30 cellular contexts compared by ENCODE assay signal in the genomic region with DNA sequence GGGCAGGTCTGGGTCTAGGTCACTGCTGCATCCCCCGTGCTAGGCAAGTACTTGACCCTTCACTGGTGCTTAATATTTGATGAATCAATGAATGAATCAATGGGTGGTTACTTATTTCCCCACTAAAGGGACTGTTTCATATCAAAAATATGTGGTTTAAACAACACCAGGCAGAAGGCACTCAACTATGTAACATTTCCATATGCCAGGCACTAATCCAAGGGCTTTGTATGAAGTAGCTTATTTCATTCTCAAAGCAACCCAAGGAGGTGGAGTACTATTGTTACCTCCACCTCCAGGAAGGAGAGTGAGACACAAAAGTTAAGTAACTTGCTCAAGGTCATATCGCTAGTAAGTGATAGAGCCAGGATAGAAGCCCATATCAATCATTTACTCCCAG.
DNase-seq lines count a peak whose midpoint lies in the region; ATAC-seq and TF ChIP-seq lines count a peak whose summit lies in the region.
"Had no signal": no experiment of that assay in that cellular context is flagged by ENCODE, and none has a peak within 500 bp of the region (broad histone marks: within the 10 kb centered on the region; RNA-seq: fewer than 3 reads in every experiment).

No MANE protein-coding gene starts in this region.

- TF ChIP-seq POLR2A in body of pancreas (IDR thresholded peaks at IDR 0.05): no peak

- WGBS in body of pancreas, 2 donors: 13 to 16% methylated on average over 2 of the region's 2 CpGs
- WGBS in hepatocyte (ENCODE audit: low lambda C conversion rate, missing lambda C conversion rate): 61% methylated on average over 2 of the region's 2 CpGs

- ATAC-seq in body of pancreas (peak; percentile 40), HG03175 (IDR thresholded peaks at IDR 0.05; ENCODE audit: unreplicated experiment) (no peak)
- no peak for ATAC-seq in stimulated activated memory B cell treated with anti-CD40 and anti-IgM and Interleukin-4, amounts not matched to agents 10 μg/mL and 1 μg/mL and 100 μg/mL, for 72 hours
- ATAC-seq: activated T-cell treated with anti-CD3 and anti-CD28 coated beads, Interleukin-2, amount 50 U/mL, for 72 hours; gastroesophageal sphincter; HCT116; natural killer cell treated with Interleukin-12 subunit alpha and Interleukin-12 subunit beta and Interleukin-15 and Interleukin-18, amount 100 ng/mL, for 72 hours had no signal

- no peaks in the 10 kb centered on the region for H4K20me1 ChIP-seq in hepatocyte (ENCODE audit: insufficient read depth, poor library complexity, severe bottlenecking)

- no peak overlapping the region for H3K4me3 Mint-ChIP-seq in stimulated activated memory B cell treated with anti-CD40 and anti-IgM and Interleukin-4, amounts not matched to agents 10 μg/mL and 1 μg/mL and 100 μg/mL, for 72 hours
- H3K4me3 Mint-ChIP-seq: activated B cell treated with CpG ODN at 0.5 μM for 24 hours; activated T-cell treated with anti-CD3 and anti-CD28 coated beads, Interleukin-2, amount 50 U/mL, for 72 hours; CD4-positive, CD25-positive, alpha-beta regulatory T cell; natural killer cell treated with Interleukin-12 subunit alpha and Interleukin-12 subunit beta and Interleukin-15 and Interleukin-18, amount 100 ng/mL, for 72 hours; type B pancreatic cell had no signal

- DNase-seq in GM03348 (ENCODE audit: low spot score): peak; percentile 54
- no peak for DNase-seq in body of pancreas
- no peak for DNase-seq in hepatocyte (ENCODE audit: low spot score)
- DNase-seq in stromal cell of bone marrow (ENCODE audit: low read depth): peak; percentile 16
- DNase-seq in NOMO-1 treated with dmso at 0.1 percent for 144 hours (lab: John Stamatoyannopoulos, UW; ENCODE audit: unreplicated experiment): no peak
- DNase-seq: activated B cell treated with CpG ODN at 0.5 μM for 24 hours; activated CD4-positive, alpha-beta T cell treated with anti-CD3 and anti-CD28 coated beads, Interleukin-2, amount 50 U/mL, for 4 hours; activated naive CD4-positive, alpha-beta T cell treated with Interleukin-2 at 50 U/mL for 16 hours; activated T-cell treated with anti-CD3 and anti-CD28 coated beads, Interleukin-2, amount 50 U/mL, for 72 hours; adrenal gland; brain microvascular endothelial cell; CD4-positive, CD25-positive, alpha-beta regulatory T cell; effector CD8-positive, alpha-beta T cell; erythroblast; KG1; left ventricle myocardium superior; MM.1S; NCI-H2029 treated with DMSO at 0.1 percent for 48 hours; NCI-H2227 treated with DMSO at 0.1 percent for 48 hours; retina; stimulated activated CD4-positive, alpha-beta T cell treated with anti-CD3 and anti-CD28 coated beads, Interleukin-1b, Interleukin-23, amount 100 ng/mL, for 48 hours; stimulated activated CD8-positive, alpha-beta memory T cell treated with anti-CD3 and anti-CD28 coated beads, Interleukin-4, amount 100 ng/mL, for 48 hours; T-helper 1 cell had no signal

- no peaks in the 10 kb centered on the region for H3K4me1 Mint-ChIP-seq in stimulated activated memory B cell treated with anti-CD40 and anti-IgM and Interleukin-4, amounts not matched to agents 10 μg/mL and 1 μg/mL and 100 μg/mL, for 72 hours
- H3K4me1 Mint-ChIP-seq: activated B cell treated with CpG ODN at 0.5 μM for 24 hours; CD4-positive, CD25-positive, alpha-beta regulatory T cell had no signal

- H3K36me3 ChIP-seq in body of pancreas (replicated peaks in 1 of 2; ENCODE audit: insufficient read depth in 1 of 2, low read depth in 2 of 2) (no peaks in the 10 kb centered on the region), hepatocyte (replicated peaks; ENCODE audit: insufficient read depth, low read depth) (no peaks in the 10 kb centered on the region)
- H3K36me3 ChIP-seq: adrenal gland, brain microvascular endothelial cell, gastroesophageal sphincter had no signal

- H3K9me3 ChIP-seq in body of pancreas (no peaks in the 10 kb centered on the region), hepatocyte (ENCODE audit: low read depth) (no peaks in the 10 kb centered on the region)
- H3K9me3 ChIP-seq: adrenal gland, gastroesophageal sphincter had no signal

- intact Hi-C loops in body of pancreas (cut with DNase I): no loop called here

- peaks cover 22% of the 10 kb centered on the region for H3K27me3 Mint-ChIP-seq in stimulated activated memory B cell treated with anti-CD40 and anti-IgM and Interleukin-4, amounts not matched to agents 10 μg/mL and 1 μg/mL and 100 μg/mL, for 72 hours
- H3K27me3 Mint-ChIP-seq: activated B cell treated with CpG ODN at 0.5 μM for 24 hours; CD4-positive, CD25-positive, alpha-beta regulatory T cell had no signal

- H3K27ac ChIP-seq in body of pancreas: peak overlapping the region in 1 of 4 donors; percentile 4
- H3K27ac ChIP-seq in hepatocyte: peak overlapping the region; percentile 90
- H3K27ac ChIP-seq: adrenal gland, brain microvascular endothelial cell, gastroesophageal sphincter had no signal

- TF ChIP-seq CTCF in body of pancreas (IDR thresholded peaks at IDR 0.05) (no peak), hepatocyte (IDR thresholded peaks at IDR 0.05; ENCODE audit: poor library complexity) (no peak)

- H3K9me3 Mint-ChIP-seq in stimulated activated memory B cell treated with anti-CD40 and anti-IgM and Interleukin-4, amounts not matched to agents 10 μg/mL and 1 μg/mL and 100 μg/mL, for 72 hours: peaks cover 5% of the 10 kb centered on the region

- H3K4me3 ChIP-seq in body of pancreas: no peak overlapping the region
- H3K4me3 ChIP-seq in hepatocyte: no peak overlapping the region
- H3K4me3 ChIP-seq: adrenal gland, gastroesophageal sphincter, smooth muscle cell had no signal

- H3K9me2 ChIP-seq in hepatocyte (replicated peaks; ENCODE audit: insufficient read depth): no peaks in the 10 kb centered on the region

- H3K27me3 ChIP-seq in body of pancreas (no peaks in the 10 kb centered on the region), hepatocyte (no peaks in the 10 kb centered on the region)
- H3K27me3 ChIP-seq: adrenal gland, brain microvascular endothelial cell, gastroesophageal sphincter had no signal

- H3K4me1 ChIP-seq in body of pancreas (peaks cover 8% of the 10 kb centered on the region), hepatocyte (ENCODE audit: insufficient read depth) (peaks cover 18% of the 10 kb centered on the region)
- H3K4me1 ChIP-seq: adrenal gland, gastroesophageal sphincter had no signal

- no peak overlapping the region for H3K4me2 ChIP-seq in hepatocyte
- H3K4me2 ChIP-seq: smooth muscle cell had no signal

- H3K36me3 Mint-ChIP-seq in stimulated activated memory B cell treated with anti-CD40 and anti-IgM and Interleukin-4, amounts not matched to agents 10 μg/mL and 1 μg/mL and 100 μg/mL, for 72 hours: no peaks in the 10 kb centered on the region
- H3K36me3 Mint-ChIP-seq: CD4-positive, CD25-positive, alpha-beta regulatory T cell; natural killer cell treated with Interleukin-12 subunit alpha and Interleukin-12 subunit beta and Interleukin-15 and Interleukin-18, amount 100 ng/mL, for 72 hours; type B pancreatic cell had no signal

- no peaks in the 10 kb centered on the region for H3K79me2 ChIP-seq in hepatocyte

- H3K27ac Mint-ChIP-seq in stimulated activated memory B cell treated with anti-CD40 and anti-IgM and Interleukin-4, amounts not matched to agents 10 μg/mL and 1 μg/mL and 100 μg/mL, for 72 hours: no peak overlapping the region
- H3K27ac Mint-ChIP-seq: activated B cell treated with CpG ODN at 0.5 μM for 24 hours; activated T-cell treated with anti-CD3 and anti-CD28 coated beads, Interleukin-2, amount 50 U/mL, for 72 hours; CD4-positive, CD25-positive, alpha-beta regulatory T cell; natural killer cell treated with Interleukin-12 subunit alpha and Interleukin-12 subunit beta and Interleukin-15 and Interleukin-18, amount 100 ng/mL, for 72 hours; type B pancreatic cell had no signal

- no peak overlapping the region for H2AFZ ChIP-seq in hepatocyte

Comparison
In these comparisons a context has a peak if more than half of its experiments do, and no peak if none do; other contexts are left out.
1. DNase-seq: peak in GM03348 (single experiment) and stromal cell of bone marrow (single experiment); none in body of pancreas (0 of 4), hepatocyte (single experiment) and NOMO-1 treated with dmso at 0.1 percent for 144 hours (single experiment).